In the genomic region with DNA sequence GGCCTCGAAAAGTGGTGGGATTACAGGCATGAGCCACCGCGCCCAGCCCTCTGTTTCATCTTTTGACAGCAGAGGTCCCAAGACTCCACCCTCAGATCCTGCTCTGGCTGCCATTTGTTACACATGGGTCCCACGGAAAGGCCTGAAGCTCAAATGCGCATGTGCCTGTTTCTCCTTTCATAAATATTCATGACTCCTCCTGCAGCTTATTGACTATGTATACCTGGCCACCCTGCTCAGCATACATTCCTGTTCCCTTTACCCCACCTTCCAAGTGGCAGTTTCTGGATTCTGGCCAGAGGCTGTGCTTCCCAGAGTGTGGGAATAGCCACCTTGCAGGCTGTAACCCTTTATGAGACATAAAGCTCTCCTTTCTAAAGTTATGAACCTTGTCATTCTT, we compare ENCODE assay signal across 22 cellular contexts. TPM values are rescaled to one million over a fixed set of nuclear protein-coding genes. Genes with fewer than 3 reads are reported as not detected.
DNase-seq lines count a peak whose midpoint lies in the region; ATAC-seq and TF ChIP-seq lines count a peak whose summit lies in the region.
"Had no signal": no experiment of that assay in that cellular context is flagged by ENCODE, and none has a peak within 500 bp of the region (broad histone marks: within the 10 kb centered on the region; RNA-seq: fewer than 3 reads in every experiment).

No MANE protein-coding gene starts in this region.

- peaks cover 57% of the 10 kb centered on the region for H3K36me3 Mint-ChIP-seq in CD4-positive, alpha-beta T cell (ENCODE audit: low read depth)

- H3K27ac Mint-ChIP-seq in CD4-positive, alpha-beta T cell = no peak overlapping the region
- H3K27ac Mint-ChIP-seq: IgD-negative memory B cell had no signal

- no peak overlapping the region for H3K27ac ChIP-seq in right cardiac atrium (ENCODE audit: low read length)
- H3K27ac ChIP-seq in colonic mucosa = no peak overlapping the region
- no peak overlapping the region for H3K27ac ChIP-seq in lower lobe of right lung
- H3K27ac ChIP-seq in CD4-positive, alpha-beta T cell (ENCODE audit: low read depth, low read length) = no peak overlapping the region
- H3K27ac ChIP-seq: BLaER1, sigmoid colon had no signal

- no peaks in the 10 kb centered on the region for H3K27me3 Mint-ChIP-seq in CD4-positive, alpha-beta T cell
- H3K27me3 Mint-ChIP-seq: IgD-negative memory B cell had no signal

- H3K4me3 ChIP-seq in right cardiac atrium (ENCODE audit: low read length) (no peak overlapping the region), colonic mucosa (no peak overlapping the region), lower lobe of right lung (no peak overlapping the region)
- H3K4me3 ChIP-seq: BLaER1, GM12878, sigmoid colon had no signal

- H3K27me3 ChIP-seq in right cardiac atrium (ENCODE audit: control insufficient read depth, insufficient read depth) = no peaks in the 10 kb centered on the region
- H3K27me3 ChIP-seq in colonic mucosa = no peaks in the 10 kb centered on the region
- H3K27me3 ChIP-seq in lower lobe of right lung (ENCODE audit: low read depth) = no peaks in the 10 kb centered on the region
- H3K27me3 ChIP-seq in CD4-positive, alpha-beta T cell (ENCODE audit: control insufficient read depth, insufficient read depth, low read length) = no peaks in the 10 kb centered on the region
- H3K27me3 ChIP-seq: BLaER1, sigmoid colon had no signal

- no peaks in the 10 kb centered on the region for H3K9me3 ChIP-seq in right cardiac atrium (ENCODE audit: control insufficient read depth, low read length)
- H3K9me3 ChIP-seq in colonic mucosa = no peaks in the 10 kb centered on the region
- no peaks in the 10 kb centered on the region for H3K9me3 ChIP-seq in lower lobe of right lung
- no peaks in the 10 kb centered on the region for H3K9me3 ChIP-seq in CD4-positive, alpha-beta T cell (ENCODE audit: control insufficient read depth, low read length)
- H3K9me3 ChIP-seq: Caco-2, sigmoid colon, SK-N-SH had no signal

- H3K36me3 ChIP-seq in colonic mucosa = no peaks in the 10 kb centered on the region
- no peaks in the 10 kb centered on the region for H3K36me3 ChIP-seq in lower lobe of right lung
- H3K36me3 ChIP-seq: sigmoid colon had no signal

- intact Hi-C loops in left ventricle myocardium superior (cut with micrococcal nuclease) = no loop called here
- intact Hi-C loops in right cardiac atrium (cut with DNase I) = no loop called here
- intact Hi-C loops in colonic mucosa (cut with DNase I) = no loop called here
- intact Hi-C loops in lower lobe of right lung (cut with DNase I) = no loop called here
- intact Hi-C loops in CD4-positive, alpha-beta T cell (cut with DNase I, micrococcal nuclease) = no loop called here

- ATAC-seq in left ventricle myocardium superior (peak; percentile 60), right cardiac atrium (no peak), lower lobe of right lung (peak; percentile 47 to 49)
- ATAC-seq in CD4-positive, alpha-beta T cell (ENCODE audit: poor library complexity) = no peak
- ATAC-seq: GM12878 had no signal

- POLR2A ChIA-PET in CD4-positive, alpha-beta T cell (lab: Charles Lee) = no interaction called here

- DNase-seq in left ventricle myocardium superior (no peak), right cardiac atrium (no peak), colonic mucosa (peak; percentile 70), lower lobe of right lung (no peak), NCI-H1436 (lab: John Stamatoyannopoulos, UW) (no peak), COLO668 (lab: John Stamatoyannopoulos, UW; ENCODE audit: unreplicated experiment) (no peak)
- DNase-seq in stimulated activated CD8-positive, alpha-beta memory T cell treated with anti-CD3 and anti-CD28 coated beads, Interleukin-4, amount 100 ng/mL, for 48 hours = no peak
- no peak for DNase-seq in CD4-positive, alpha-beta T cell
- DNase-seq: activated CD4-positive, alpha-beta T cell treated with anti-CD3 and anti-CD28 coated beads for 4 hours; activated CD8-positive, alpha-beta memory T cell treated with anti-CD3 and anti-CD28 coated beads for 24 hours; activated gamma-delta T cell treated with Interleukin-2 at 50 U/mL for 16 hours; activated T-cell treated with anti-CD3 and anti-CD28 coated beads, Interleukin-2, amount 50 U/mL, for 1 hour; Caco-2; cerebellar nuclear complex; NCI-H510A treated with DMSO at 0.1 percent for 48 hours; RPMI8226; sigmoid colon; SK-N-SH; T-helper 2 cell had no signal

- H3K4me3 Mint-ChIP-seq in CD4-positive, alpha-beta T cell = no peak overlapping the region

- CTCF ChIA-PET in CD4-positive, alpha-beta T cell (lab: Charles Lee) = no interaction called here

- no peak for TF ChIP-seq CTCF in colonic mucosa (IDR thresholded peaks at IDR 0.05)
- TF ChIP-seq CTCF in lower lobe of right lung (IDR thresholded peaks at IDR 0.05) = no peak
- no peak for TF ChIP-seq CTCF in CD4-positive, alpha-beta T cell (IDR thresholded peaks at IDR 0.05)

- WGBS in right cardiac atrium = 91% methylated on average over 5 of the region's 5 CpGs

- no peaks in the 10 kb centered on the region for H3K4me1 ChIP-seq in right cardiac atrium (ENCODE audit: control insufficient read depth, insufficient read depth, low read length)
- H3K4me1 ChIP-seq in colonic mucosa = no peaks in the 10 kb centered on the region
- no peaks in the 10 kb centered on the region for H3K4me1 ChIP-seq in lower lobe of right lung

- H3K9me3 Mint-ChIP-seq in CD4-positive, alpha-beta T cell = no peaks in the 10 kb centered on the region
- H3K9me3 Mint-ChIP-seq: IgD-negative memory B cell had no signal

- H3K4me1 Mint-ChIP-seq in CD4-positive, alpha-beta T cell (ENCODE audit: low read depth) = peaks cover 11% of the 10 kb centered on the region

- no peak overlapping the region for H3K9ac ChIP-seq in colonic mucosa (ENCODE audit: low read depth in 2 of 2, low read length in 2 of 2)
- H3K9ac ChIP-seq: BLaER1, SK-N-SH had no signal

RNA-seq across cellular contexts. Expression of a gene that starts 46.5 kb away (rescaled TPM):
- total RNA-seq in left ventricle myocardium superior (44.1 TPM), right cardiac atrium (10 to 100 TPM; 19.1 to 29.0 (median 24.8) TPM), colonic mucosa (10 to 100 TPM; 21.5 to 47.6 TPM), lower lobe of right lung (17.3 TPM)
- polyA plus RNA-seq in right cardiac atrium = 28.9 TPM
- total RNA-seq in CD4-positive, alpha-beta T cell = 10 to 100 TPM; 16.2 to 17.4 TPM

Comparison
In these comparisons a context has a peak if more than half of its experiments do, and no peak if none do; other contexts are left out.
1. ATAC-seq: peak in left ventricle myocardium superior (single experiment) and lower lobe of right lung (2 of 2); none in right cardiac atrium (0 of 2) and CD4-positive, alpha-beta T cell (single experiment).